In the genomic region with DNA sequence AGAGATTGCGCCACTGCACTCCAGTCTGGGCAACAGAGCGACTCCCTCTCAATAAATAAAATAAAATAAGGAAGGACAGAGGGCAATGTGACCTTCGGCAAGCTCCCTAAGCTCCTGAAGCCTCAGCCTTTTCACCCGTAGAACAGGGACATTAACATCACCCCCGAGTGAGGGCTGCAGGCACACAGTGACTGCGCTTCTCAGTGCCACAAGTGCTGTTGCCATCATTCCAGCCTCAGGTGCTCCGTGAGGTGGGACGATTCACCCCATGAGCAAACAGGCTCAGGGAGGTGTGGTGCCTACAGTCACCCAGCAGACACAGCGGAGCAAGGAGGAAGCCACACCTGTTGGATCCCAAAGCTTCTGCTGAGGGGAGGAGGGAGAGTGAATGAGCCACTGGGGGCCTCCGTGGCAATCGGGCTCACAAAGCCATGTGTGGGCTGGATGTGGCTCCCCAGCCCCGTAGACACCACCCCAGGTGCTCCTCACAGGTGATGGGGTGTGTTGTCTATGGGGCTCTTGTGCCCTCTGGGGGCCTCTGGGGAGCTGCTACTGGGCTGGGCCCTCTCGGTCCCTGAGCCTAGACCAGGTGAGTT, we compare ENCODE assay signal across 21 cellular contexts. TPM values are rescaled to one million over a fixed set of nuclear protein-coding genes. Genes with fewer than 3 reads are reported as not detected.
DNase-seq lines count a peak whose midpoint lies in the region; ATAC-seq and TF ChIP-seq lines count a peak whose summit lies in the region.
"Had no signal": no experiment of that assay in that cellular context is flagged by ENCODE, and none has a peak within 500 bp of the region (broad histone marks: within the 10 kb centered on the region; RNA-seq: fewer than 3 reads in every experiment).

No MANE protein-coding gene starts in this region.

- ATAC-seq in natural killer cell (no peak), mucosa of descending colon (peak; percentile 64), T-cell (replicated peaks in 1 of 4) (no peak)
- no peak for ATAC-seq in natural killer cell treated with Interleukin-12 subunit alpha and Interleukin-12 subunit beta and Interleukin-15 and Interleukin-18, amount 100 ng/mL, for 72 hours

- H3K4me1 Mint-ChIP-seq in natural killer cell: peaks cover 5 to 13% of the 10 kb centered on the region in 2 donors
- peaks cover 4% of the 10 kb centered on the region in 2 donors for H3K4me1 Mint-ChIP-seq in natural killer cell treated with Interleukin-12 subunit alpha and Interleukin-12 subunit beta and Interleukin-15 and Interleukin-18, amount 100 ng/mL, for 72 hours (ENCODE audit: low read depth in 2 of 2)
- H3K4me1 Mint-ChIP-seq in T-cell: peaks cover 13 to 18% (median 13%) of the 10 kb centered on the region in 3 donors

- peaks cover 18 to 30% of the 10 kb centered on the region in 2 donors for H3K27me3 Mint-ChIP-seq in natural killer cell (ENCODE audit: low read depth in 2 of 2)
- H3K27me3 Mint-ChIP-seq in natural killer cell treated with Interleukin-12 subunit alpha and Interleukin-12 subunit beta and Interleukin-15 and Interleukin-18, amount 100 ng/mL, for 72 hours: peaks cover 7 to 18% of the 10 kb centered on the region in 2 donors
- H3K27me3 Mint-ChIP-seq in T-cell: peaks cover 0 to 8% of the 10 kb centered on the region in 2 donors
- H3K27me3 Mint-ChIP-seq: CD4-positive, alpha-beta T cell had no signal

- 89 to 91% methylated on average over 8 to 13 of the region's 13 CpGs for WGBS in testis, 2 donors

- TF ChIP-seq POLR2A in Raji (IDR thresholded peaks at IDR 0.05; ENCODE audit: insufficient read depth, low read depth, low read length): 0 out of 2 replicates have a peak, but pooled peaks have one; percentile 3
- no peak for TF ChIP-seq POLR2A in testis (IDR thresholded peaks at IDR 0.05)

- H3K36me3 Mint-ChIP-seq in natural killer cell: no peaks in the 10 kb centered on the region
- no peaks in the 10 kb centered on the region for H3K36me3 Mint-ChIP-seq in natural killer cell treated with Interleukin-12 subunit alpha and Interleukin-12 subunit beta and Interleukin-15 and Interleukin-18, amount 100 ng/mL, for 72 hours
- no peaks in the 10 kb centered on the region for H3K36me3 Mint-ChIP-seq in T-cell

- H3K36me3 ChIP-seq in mucosa of descending colon (ENCODE audit: low read depth): no peaks in the 10 kb centered on the region
- no peaks in the 10 kb centered on the region for H3K36me3 ChIP-seq in testis (ENCODE audit: low read depth, missing control alignments)

- no peaks in the 10 kb centered on the region for H3K27me3 ChIP-seq in testis

- POLR2A ChIA-PET in T-cell (lab: Charles Lee): no interaction called here

- no peak overlapping the region for H3K4me3 ChIP-seq in mucosa of descending colon
- H3K4me3 ChIP-seq in foreskin fibroblast (ENCODE audit: low read depth in 1 of 2, low read length in 2 of 2): no peak overlapping the region
- no peak overlapping the region for H3K4me3 ChIP-seq in testis

- H3K9me3 ChIP-seq in mucosa of descending colon (no peaks in the 10 kb centered on the region), testis (no peaks in the 10 kb centered on the region)

- DNase-seq in natural killer cell (no peak), mucosa of descending colon (no peak), T-cell (no peak), foreskin fibroblast (no peak), testis (no peak)
- DNase-seq in natural killer cell treated with Interleukin-12 subunit alpha and Interleukin-12 subunit beta and Interleukin-15 and Interleukin-18, amount 100 ng/mL, for 72 hours (ENCODE audit: low spot score): no peak
- DNase-seq: ACHN; AML-193; Calu3; CD4-positive, alpha-beta T cell; DMS53; HCEC 1CT; KBM-7; MV-4-11; NCI-H187 treated with DMSO at 0.1 percent for 48 hours; NCI-H446; NCI-H69; NK-92 treated with Interleukin-12 subunit alpha and Interleukin-12 subunit beta, amount 100 ng/mL, for 24 hours; OCI-M1 had no signal

- H3K27ac Mint-ChIP-seq in natural killer cell (no peak overlapping the region), T-cell (no peak overlapping the region)
- no peak overlapping the region for H3K27ac Mint-ChIP-seq in natural killer cell treated with Interleukin-12 subunit alpha and Interleukin-12 subunit beta and Interleukin-15 and Interleukin-18, amount 100 ng/mL, for 72 hours
- H3K27ac Mint-ChIP-seq: CD4-positive, alpha-beta T cell had no signal

- intact Hi-C loops in natural killer cell (cut with micrococcal nuclease) (no loop called here), mucosa of descending colon (cut with DNase I, micrococcal nuclease) (no loop called here), testis (cut with DNase I; ENCODE audit: low total_unique reads) (no loop called here)

- CTCF ChIA-PET in T-cell (lab: Charles Lee): interaction anchor here in 1 of 2 donors (0.6 kb wide), 1 partner anchor 9 kb away, joined by 5 read pairs; no protein-coding TSS in a partner anchor

- TF ChIP-seq CTCF in natural killer cell (IDR thresholded peaks at IDR 0.05) (no peak), mucosa of descending colon (IDR thresholded peaks at IDR 0.05) (no peak), foreskin fibroblast (IDR thresholded peaks at IDR 0.05; ENCODE audit: low read depth, low read length) (no peak), testis (IDR thresholded peaks at IDR 0.05) (no peak)

- H3K4me3 Mint-ChIP-seq in natural killer cell (peak overlapping the region; percentile 31), T-cell (no peak overlapping the region)
- H3K4me3 Mint-ChIP-seq in natural killer cell treated with Interleukin-12 subunit alpha and Interleukin-12 subunit beta and Interleukin-15 and Interleukin-18, amount 100 ng/mL, for 72 hours: no peak overlapping the region
- H3K4me3 Mint-ChIP-seq: CD4-positive, alpha-beta T cell had no signal

- H3K27ac ChIP-seq in testis: no peak overlapping the region
- H3K27ac ChIP-seq: RWPE1 had no signal

- H3K4me1 ChIP-seq in mucosa of descending colon (ENCODE audit: low read depth): peaks cover 21% of the 10 kb centered on the region
- H3K4me1 ChIP-seq in testis: peaks cover 6% of the 10 kb centered on the region

- no peaks in the 10 kb centered on the region for H3K9me3 Mint-ChIP-seq in natural killer cell
- H3K9me3 Mint-ChIP-seq in natural killer cell treated with Interleukin-12 subunit alpha and Interleukin-12 subunit beta and Interleukin-15 and Interleukin-18, amount 100 ng/mL, for 72 hours: no peaks in the 10 kb centered on the region
- H3K9me3 Mint-ChIP-seq in T-cell: no peaks in the 10 kb centered on the region
- H3K9me3 Mint-ChIP-seq: CD4-positive, alpha-beta T cell had no signal

RNA-seq across cellular contexts. Expression of gene TCF20, which starts 9.1 kb away (rescaled TPM):
- total RNA-seq in natural killer cell (10 to 100 TPM; 57.8 to 70.8 (median 69.1) TPM), mucosa of descending colon (10 to 100 TPM; 50.6 to 62.8 (median 58.2) TPM), T-cell (10 to 100 TPM; 84.2 to 98.8 (median 88.5) TPM), testis (10 to 100 TPM; 40.5 to 44.8 TPM)
- 10 to 100 TPM; 54.8 to 69.0 TPM for total RNA-seq in natural killer cell treated with Interleukin-12 subunit alpha and Interleukin-12 subunit beta and Interleukin-15 and Interleukin-18, amount 100 ng/mL, for 72 hours
- polyA plus RNA-seq in testis (ENCODE audit: insufficient read depth, low read depth, low replicate concordance): 41.6 TPM
